In the genomic region with DNA sequence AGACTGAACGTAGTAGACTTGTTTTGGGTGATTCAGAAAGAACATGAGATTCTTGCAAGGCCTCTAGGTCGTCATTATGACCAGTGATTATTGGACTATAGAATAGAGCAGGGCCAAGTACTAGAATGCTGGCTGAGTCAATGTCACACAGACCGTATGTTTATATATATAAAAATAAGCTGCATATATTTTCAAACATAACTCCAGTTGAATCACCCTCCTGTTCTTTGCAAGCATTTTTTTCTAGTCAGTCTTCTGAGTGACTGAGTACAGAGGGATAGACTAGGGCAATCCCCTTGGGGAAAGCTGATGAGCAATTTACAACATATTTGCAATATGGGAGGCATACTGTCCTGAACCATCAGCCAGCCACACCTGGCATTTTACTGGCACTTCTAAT, we compare ENCODE assay signal across 22 cellular contexts.
"Had no signal": no experiment of that assay in that cellular context is flagged by ENCODE, and none has a peak within 500 bp of the region (broad histone marks: within the 10 kb centered on the region; RNA-seq: fewer than 3 reads in every experiment).

No MANE protein-coding gene starts in this region.

- DNase-seq: activated B cell treated with CpG ODN at 0.5 μM for 24 hours; activated CD4-positive, alpha-beta T cell treated with anti-CD3 and anti-CD28 coated beads for 48 hours; activated CD8-positive, alpha-beta T cell treated with anti-CD3 and anti-CD28 coated beads for 36 hours; activated effector memory CD4-positive, alpha-beta T cell treated with anti-CD3 and anti-CD28 coated beads, Interleukin-2, amount 50 U/mL, for 16 hours; activated T-cell treated with anti-CD3 and anti-CD28 coated beads, Interleukin-2, amount 50 U/mL, for 4 hours; amniotic stem cell; body of pancreas; dermis blood vessel endothelial cell; endodermal cell; erythroblast; hippocampal formation; left ventricle myocardium superior; mesendoderm; stimulated activated CD4-positive, alpha-beta T cell treated with anti-CD3 and anti-CD28 coated beads, Interleukin-15, amount 100 ng/mL, for 24 hours; stimulated activated CD4-positive, alpha-beta T cell treated with anti-CD3 and anti-CD28 coated beads, Interleukin-4, amount 100 ng/mL, for 1 hour; stimulated activated naive CD4-positive, alpha-beta T cell treated with Interleukin-2 at 50 U/mL for 16 hours; substantia nigra; uterus had no signal

- ATAC-seq: activated CD8-positive, alpha-beta T cell treated with anti-CD3 and anti-CD28 coated beads for 36 hours; activated naive CD4-positive, alpha-beta T cell treated with anti-CD3 and anti-CD28 coated beads, Interleukin-2, amount 50 U/mL, for 72 hours; activated T-cell treated with anti-CD3 and anti-CD28 coated beads, Interleukin-2, amount 50 U/mL, for 4 hours; body of pancreas; left ventricle myocardium superior; natural killer cell treated with Interleukin-12 subunit alpha and Interleukin-12 subunit beta and Interleukin-15 and Interleukin-18, amount 100 ng/mL, for 72 hours had no signal

- H3K27me3 ChIP-seq: body of pancreas, tibial nerve, uterus had no signal

- H3K4me3 ChIP-seq: body of pancreas, skin epidermis, tibial nerve, uterus had no signal

- H3K27ac ChIP-seq: body of pancreas, skin epidermis, tibial nerve, uterus had no signal

- H3K36me3 ChIP-seq: tibial nerve, uterus had no signal
